31 cellular contexts compared by ENCODE assay signal in genomic region chr4:137655286-137655685, GRCh38.
"Had no signal": no experiment of that assay in that cellular context is flagged by ENCODE, and none has a peak within 500 bp of the region (broad histone marks: within the 10 kb centered on the region; RNA-seq: fewer than 3 reads in every experiment).

No MANE protein-coding gene starts in this region.

- ATAC-seq: activated T-cell treated with anti-CD3 and anti-CD28 coated beads, Interleukin-2, amount 50 U/mL, for 72 hours; K562; Panc1; Right ventricle myocardium inferior had no signal

- DNase-seq: activated CD4-positive, alpha-beta memory T cell treated with anti-CD3 and anti-CD28 coated beads, Interleukin-2, amount 10 ng/mL, durations not matched to agents 7 days and 5 days; activated CD4-positive, alpha-beta T cell treated with anti-CD3 and anti-CD28 coated beads, Interleukin-2, amount 50 U/mL, for 1 hour; activated CD4-positive, CD25-positive, alpha-beta regulatory T cell; activated gamma-delta T cell treated with Interleukin-2 at 50 U/mL for 16 hours; activated naive CD4-positive, alpha-beta T cell treated with anti-CD3 and anti-CD28 coated beads, Interleukin-2, amount 10 ng/mL, durations not matched to agents 7 days and 5 days; activated naive CD8-positive, alpha-beta T cell treated with anti-CD3 and anti-CD28 coated beads, Interleukin-2, amount 10 ng/mL, durations not matched to agents 7 days and 5 days; activated T-cell treated with anti-CD3 and anti-CD28 coated beads for 4 hours; activated T-cell treated with anti-CD3 and anti-CD28 coated beads, Interleukin-2, amount 50 U/mL, for 72 hours; aorta; central memory CD4-positive, alpha-beta T cell; Karpas-422; NCI-H1092; NCI-H1417; NCI-H1694; NCI-H2029; NCI-H2107; NCI-H345; NCI-H510A; NCI-H526 treated with DMSO at 0.1 percent for 48 hours; NCI-H82; NK-92 treated with Interleukin-12 subunit alpha and Interleukin-12 subunit beta, amount 100 ng/mL, for 24 hours; OCI-M1; RPMI8226; SK-N-SH; T-helper 1 cell had no signal

- H3K9me3 ChIP-seq: breast epithelium, SK-N-SH had no signal

- H3K27ac ChIP-seq: breast epithelium, VCaP had no signal

- H3K36me3 ChIP-seq: breast epithelium had no signal

- H3K27ac Mint-ChIP-seq: activated CD4-positive, alpha-beta memory T cell treated with anti-CD3 and anti-CD28 coated beads, Interleukin-2, amount 10 ng/mL, durations not matched to agents 7 days and 5 days; activated naive CD4-positive, alpha-beta T cell treated with anti-CD3 and anti-CD28 coated beads, Interleukin-2, amount 10 ng/mL, durations not matched to agents 7 days and 5 days; activated naive CD8-positive, alpha-beta T cell treated with anti-CD3 and anti-CD28 coated beads, Interleukin-2, amount 10 ng/mL, durations not matched to agents 7 days and 5 days; activated T-cell treated with anti-CD3 and anti-CD28 coated beads, Interleukin-2, amount 50 U/mL, for 72 hours; activated T-helper 2 cell treated with anti-CD3 and anti-CD28 coated beads, Interferon-gamma antibody, Interleukin-2, Interleukin-4, amounts not matched to agents 10 μg/mL and 5 μg/mL and 100 μg/mL, durations not matched to agents 14 hours and 24 hours and 36 hours had no signal

- H3K4me3 ChIP-seq: breast epithelium, K562 had no signal

- H3K36me3 Mint-ChIP-seq: activated naive CD4-positive, alpha-beta T cell treated with anti-CD3 and anti-CD28 coated beads, Interleukin-2, amount 10 ng/mL, durations not matched to agents 7 days and 5 days; activated naive CD8-positive, alpha-beta T cell treated with anti-CD3 and anti-CD28 coated beads, Interleukin-2, amount 10 ng/mL, durations not matched to agents 7 days and 5 days had no signal

- H3K4me1 Mint-ChIP-seq: activated CD4-positive, alpha-beta memory T cell treated with anti-CD3 and anti-CD28 coated beads, Interleukin-2, amount 10 ng/mL, durations not matched to agents 7 days and 5 days; activated naive CD4-positive, alpha-beta T cell treated with anti-CD3 and anti-CD28 coated beads, Interleukin-2, amount 10 ng/mL, durations not matched to agents 7 days and 5 days; activated naive CD8-positive, alpha-beta T cell treated with anti-CD3 and anti-CD28 coated beads, Interleukin-2, amount 10 ng/mL, durations not matched to agents 7 days and 5 days had no signal

- H3K27me3 Mint-ChIP-seq: activated CD4-positive, alpha-beta memory T cell treated with anti-CD3 and anti-CD28 coated beads, Interleukin-2, amount 10 ng/mL, durations not matched to agents 7 days and 5 days; activated naive CD4-positive, alpha-beta T cell treated with anti-CD3 and anti-CD28 coated beads, Interleukin-2, amount 10 ng/mL, durations not matched to agents 7 days and 5 days; activated naive CD8-positive, alpha-beta T cell treated with anti-CD3 and anti-CD28 coated beads, Interleukin-2, amount 10 ng/mL, durations not matched to agents 7 days and 5 days had no signal

- H3K9me3 Mint-ChIP-seq: activated CD4-positive, alpha-beta memory T cell treated with anti-CD3 and anti-CD28 coated beads, Interleukin-2, amount 10 ng/mL, durations not matched to agents 7 days and 5 days; activated T-helper 2 cell treated with anti-CD3 and anti-CD28 coated beads, Interferon-gamma antibody, Interleukin-2, Interleukin-4, amounts not matched to agents 10 μg/mL and 5 μg/mL and 100 μg/mL, durations not matched to agents 14 hours and 24 hours and 36 hours had no signal

- H3K27me3 ChIP-seq: breast epithelium had no signal

- H3K4me1 ChIP-seq: breast epithelium had no signal

- H3K4me2 ChIP-seq: SK-N-SH had no signal

- H3K4me3 Mint-ChIP-seq: activated CD4-positive, alpha-beta memory T cell treated with anti-CD3 and anti-CD28 coated beads, Interleukin-2, amount 10 ng/mL, durations not matched to agents 7 days and 5 days; activated naive CD4-positive, alpha-beta T cell treated with anti-CD3 and anti-CD28 coated beads, Interleukin-2, amount 10 ng/mL, durations not matched to agents 7 days and 5 days; activated naive CD8-positive, alpha-beta T cell treated with anti-CD3 and anti-CD28 coated beads, Interleukin-2, amount 10 ng/mL, durations not matched to agents 7 days and 5 days; activated T-cell treated with anti-CD3 and anti-CD28 coated beads, Interleukin-2, amount 50 U/mL, for 72 hours had no signal

- H3K9ac ChIP-seq: SK-N-SH had no signal
